Comparison of ENCODE assay signal across 1 cellular context in the genomic region with DNA sequence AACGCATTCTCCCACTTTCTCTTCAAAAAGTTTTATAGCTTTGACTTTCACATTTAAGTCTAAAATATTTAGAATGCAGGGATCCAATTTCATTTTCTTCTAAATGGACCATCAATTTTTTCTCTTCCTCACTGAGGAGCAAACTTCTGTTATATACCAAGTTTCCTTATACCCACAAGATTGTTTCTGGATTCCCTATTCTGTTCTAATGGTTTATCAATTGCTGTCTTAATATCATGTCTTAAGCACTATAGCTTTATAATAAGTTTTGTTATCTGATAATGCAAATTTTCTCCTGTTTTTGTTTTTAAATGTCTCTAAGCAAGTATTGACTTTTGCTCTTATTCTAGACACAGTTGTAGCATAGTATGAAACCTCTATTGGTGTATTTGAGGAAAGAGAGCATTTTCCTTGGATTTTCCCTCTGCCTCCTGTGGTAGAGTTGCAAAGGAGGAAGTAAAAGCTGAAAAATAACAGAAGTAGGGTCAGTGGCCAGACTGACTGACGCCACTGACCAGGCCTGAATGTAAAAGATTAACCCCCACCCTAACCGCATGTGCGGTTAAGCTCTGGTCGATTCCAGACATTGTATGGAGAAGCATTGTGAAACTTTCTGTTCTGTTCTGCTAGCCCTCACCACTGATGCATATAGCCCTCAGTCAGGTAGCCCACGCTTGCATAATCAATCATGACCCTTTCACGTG.
A peak's percentile ranks its signal among the peaks of the same experiment; 100 is the strongest.
TF ChIP-seq lines count a peak whose summit lies in the region.

No MANE protein-coding gene starts in this region.

TF ChIP-seq in K562, 482 proteins besides CTCF, POLR2A, EP300 and RAD21 (continued from another document and continues in another):
- TF ChIP-seq, protein P1, sequence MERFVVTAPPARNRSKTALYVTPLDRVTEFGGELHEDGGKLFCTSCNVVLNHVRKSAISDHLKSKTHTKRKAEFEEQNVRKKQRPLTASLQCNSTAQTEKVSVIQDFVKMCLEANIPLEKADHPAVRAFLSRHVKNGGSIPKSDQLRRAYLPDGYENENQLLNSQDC (CRISPR knock-in tag; IDR thresholded peaks at IDR 0.05): no peak
- TF ChIP-seq, protein P2, sequence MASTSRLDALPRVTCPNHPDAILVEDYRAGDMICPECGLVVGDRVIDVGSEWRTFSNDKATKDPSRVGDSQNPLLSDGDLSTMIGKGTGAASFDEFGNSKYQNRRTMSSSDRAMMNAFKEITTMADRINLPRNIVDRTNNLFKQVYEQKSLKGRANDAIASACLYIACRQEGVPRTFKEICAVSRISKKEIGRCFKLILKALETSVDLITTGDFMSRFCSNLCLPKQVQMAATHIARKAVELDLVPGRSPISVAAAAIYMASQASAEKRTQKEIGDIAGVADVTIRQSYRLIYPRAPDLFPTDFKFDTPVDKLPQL (IDR thresholded peaks at IDR 0.05; ENCODE audit: extremely low read depth, insufficient read length): no peak
- TF ChIP-seq, protein P3, sequence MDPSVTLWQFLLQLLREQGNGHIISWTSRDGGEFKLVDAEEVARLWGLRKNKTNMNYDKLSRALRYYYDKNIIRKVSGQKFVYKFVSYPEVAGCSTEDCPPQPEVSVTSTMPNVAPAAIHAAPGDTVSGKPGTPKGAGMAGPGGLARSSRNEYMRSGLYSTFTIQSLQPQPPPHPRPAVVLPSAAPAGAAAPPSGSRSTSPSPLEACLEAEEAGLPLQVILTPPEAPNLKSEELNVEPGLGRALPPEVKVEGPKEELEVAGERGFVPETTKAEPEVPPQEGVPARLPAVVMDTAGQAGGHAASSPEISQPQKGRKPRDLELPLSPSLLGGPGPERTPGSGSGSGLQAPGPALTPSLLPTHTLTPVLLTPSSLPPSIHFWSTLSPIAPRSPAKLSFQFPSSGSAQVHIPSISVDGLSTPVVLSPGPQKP (CRISPR knock-in tag; IDR thresholded peaks at IDR 0.05): no peak
- TF ChIP-seq ZNF282 (CRISPR knock-in tag; IDR thresholded peaks at IDR 0.05) (no peak), GTF2E2 (tag; IDR thresholded peaks at IDR 0.05) (0 out of 2 replicates have a peak, but pooled peaks have one; percentile 60), ZNF253 (CRISPR knock-in tag; conservative IDR thresholded peaks at IDR 0.05) (no peak), ZNF174 (CRISPR knock-in tag; IDR thresholded peaks at IDR 0.05) (no peak), CXXC5 (CRISPR knock-in tag; IDR thresholded peaks at IDR 0.05) (peak; percentile 67), FUS (optimal IDR thresholded peaks at IDR 0.05; ENCODE audit: low read depth, low read length) (no peak), POLR2AphosphoS2 (IDR thresholded peaks at IDR 0.05; ENCODE audit: low read length) (peak; percentile 51; the same call in 1 of the 2 replicates), BDP1 (IDR thresholded peaks at IDR 0.05; ENCODE audit: insufficient read depth, insufficient read length) (no peak), IFI16 (CRISPR knock-in tag; IDR thresholded peaks at IDR 0.05) (no peak), ESRRA (IDR thresholded peaks at IDR 0.05; ENCODE audit: borderline replicate concordance, low read depth) (peak; percentile 99; the same call in 1 of the 2 replicates), ZNF23 (CRISPR knock-in tag; IDR thresholded peaks at IDR 0.05) (no peak), RFX5 (IDR thresholded peaks at IDR 0.05; ENCODE audit: low read depth, low read length) (no peak), ZNF184 (CRISPR knock-in tag; IDR thresholded peaks at IDR 0.05) (no peak), CBFB (CRISPR knock-in tag; IDR thresholded peaks at IDR 0.05) (peak; percentile 97), FOXJ2 (tag; IDR thresholded peaks at IDR 0.05) (no peak), ETV1 (tag; conservative IDR thresholded peaks at IDR 0.05; ENCODE audit: low read depth) (peak; percentile 42), NFYB (IDR thresholded peaks at IDR 0.05; ENCODE audit: extremely low read depth, insufficient read length) (no peak), ZNF696 (CRISPR knock-in tag; conservative IDR thresholded peaks at IDR 0.05) (no peak), ZC3H8 (IDR thresholded peaks at IDR 0.05) (no peak), RAD51 (IDR thresholded peaks at IDR 0.05; ENCODE audit: borderline replicate concordance, low read depth) (no peak), RFX1 (IDR thresholded peaks at IDR 0.05) (no peak), CREB1 (IDR thresholded peaks at IDR 0.05) (peak; percentile 76), CREB1 (CRISPR knock-in tag; IDR thresholded peaks at IDR 0.05) (peak; percentile 61; the same call in 1 of the 2 replicates), ZNF707 (CRISPR knock-in tag; conservative IDR thresholded peaks at IDR 0.05) (no peak), FIP1L1 (IDR thresholded peaks at IDR 0.05; ENCODE audit: low read depth, low read length, poor library complexity, severe bottlenecking) (no peak), ZNF507 (tag; conservative IDR thresholded peaks at IDR 0.05) (no peak), ZNF764 (CRISPR knock-in tag; IDR thresholded peaks at IDR 0.05; ENCODE audit: low read depth) (no peak), FOXK2 (conservative IDR thresholded peaks at IDR 0.05 in 1 of 2, IDR thresholded peaks at IDR 0.05 in 1 of 2; ENCODE audit: low read depth in 2 of 2) (no peak; a peak in 2 of 4 replicates), NCOA1 (IDR thresholded peaks at IDR 0.05; ENCODE audit: low read depth) (peak; percentile 90), POLR3A (IDR thresholded peaks at IDR 0.05; ENCODE audit: borderline replicate concordance, extremely low read depth, insufficient read depth, insufficient read length) (no peak)
- TF ChIP-seq, protein P4, sequence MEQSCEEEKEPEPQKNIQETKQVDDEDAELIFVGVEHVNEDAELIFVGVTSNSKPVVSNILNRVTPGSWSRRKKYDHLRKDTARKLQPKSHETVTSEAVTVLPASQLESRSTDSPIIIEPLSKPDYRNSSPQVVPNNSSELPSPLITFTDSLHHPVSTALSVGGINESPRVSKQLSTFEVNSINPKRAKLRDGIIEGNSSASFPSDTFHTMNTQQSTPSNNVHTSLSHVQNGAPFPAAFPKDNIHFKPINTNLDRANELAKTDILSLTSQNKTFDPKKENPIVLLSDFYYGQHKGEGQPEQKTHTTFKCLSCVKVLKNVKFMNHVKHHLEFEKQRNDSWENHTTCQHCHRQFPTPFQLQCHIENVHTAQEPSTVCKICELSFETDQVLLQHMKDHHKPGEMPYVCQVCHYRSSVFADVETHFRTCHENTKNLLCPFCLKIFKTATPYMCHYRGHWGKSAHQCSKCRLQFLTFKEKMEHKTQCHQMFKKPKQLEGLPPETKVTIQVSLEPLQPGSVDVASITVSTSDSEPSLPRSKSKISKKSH (CRISPR knock-in tag; IDR thresholded peaks at IDR 0.05): no peak
- TF ChIP-seq, protein P5, sequence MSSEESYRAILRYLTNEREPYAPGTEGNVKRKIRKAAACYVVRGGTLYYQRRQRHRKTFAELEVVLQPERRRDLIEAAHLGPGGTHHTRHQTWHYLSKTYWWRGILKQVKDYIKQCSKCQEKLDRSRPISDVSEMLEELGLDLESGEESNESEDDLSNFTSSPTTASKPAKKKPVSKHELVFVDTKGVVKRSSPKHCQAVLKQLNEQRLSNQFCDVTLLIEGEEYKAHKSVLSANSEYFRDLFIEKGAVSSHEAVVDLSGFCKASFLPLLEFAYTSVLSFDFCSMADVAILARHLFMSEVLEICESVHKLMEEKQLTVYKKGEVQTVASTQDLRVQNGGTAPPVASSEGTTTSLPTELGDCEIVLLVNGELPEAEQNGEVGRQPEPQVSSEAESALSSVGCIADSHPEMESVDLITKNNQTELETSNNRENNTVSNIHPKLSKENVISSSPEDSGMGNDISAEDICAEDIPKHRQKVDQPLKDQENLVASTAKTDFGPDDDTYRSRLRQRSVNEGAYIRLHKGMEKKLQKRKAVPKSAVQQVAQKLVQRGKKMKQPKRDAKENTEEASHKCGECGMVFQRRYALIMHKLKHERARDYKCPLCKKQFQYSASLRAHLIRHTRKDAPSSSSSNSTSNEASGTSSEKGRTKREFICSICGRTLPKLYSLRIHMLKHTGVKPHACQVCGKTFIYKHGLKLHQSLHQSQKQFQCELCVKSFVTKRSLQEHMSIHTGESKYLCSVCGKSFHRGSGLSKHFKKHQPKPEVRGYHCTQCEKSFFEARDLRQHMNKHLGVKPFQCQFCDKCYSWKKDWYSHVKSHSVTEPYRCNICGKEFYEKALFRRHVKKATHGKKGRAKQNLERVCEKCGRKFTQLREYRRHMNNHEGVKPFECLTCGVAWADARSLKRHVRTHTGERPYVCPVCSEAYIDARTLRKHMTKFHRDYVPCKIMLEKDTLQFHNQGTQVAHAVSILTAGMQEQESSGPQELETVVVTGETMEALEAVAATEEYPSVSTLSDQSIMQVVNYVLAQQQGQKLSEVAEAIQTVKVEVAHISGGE (CRISPR knock-in tag; IDR thresholded peaks at IDR 0.05): 0 out of 6 replicates have a peak, but pooled peaks of 1 of the 3 experiments have one; percentile 46
- TF ChIP-seq, protein P6, sequence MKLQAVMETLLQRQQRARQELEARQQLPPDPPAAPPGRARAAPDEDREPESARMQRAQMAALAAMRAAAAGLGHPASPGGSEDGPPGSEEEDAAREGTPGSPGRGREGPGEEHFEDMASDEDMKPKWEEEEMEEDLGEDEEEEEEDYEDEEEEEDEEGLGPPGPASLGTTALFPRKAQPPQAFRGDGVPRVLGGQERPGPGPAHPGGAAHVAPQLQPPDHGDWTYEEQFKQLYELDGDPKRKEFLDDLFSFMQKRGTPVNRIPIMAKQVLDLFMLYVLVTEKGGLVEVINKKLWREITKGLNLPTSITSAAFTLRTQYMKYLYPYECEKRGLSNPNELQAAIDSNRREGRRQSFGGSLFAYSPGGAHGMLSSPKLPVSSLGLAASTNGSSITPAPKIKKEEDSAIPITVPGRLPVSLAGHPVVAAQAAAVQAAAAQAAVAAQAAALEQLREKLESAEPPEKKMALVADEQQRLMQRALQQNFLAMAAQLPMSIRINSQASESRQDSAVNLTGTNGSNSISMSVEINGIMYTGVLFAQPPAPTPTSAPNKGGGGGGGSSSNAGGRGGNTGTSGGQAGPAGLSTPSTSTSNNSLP (IDR thresholded peaks at IDR 0.05; ENCODE audit: borderline replicate concordance, low read depth, low read length): no peak
- TF ChIP-seq, protein P7, sequence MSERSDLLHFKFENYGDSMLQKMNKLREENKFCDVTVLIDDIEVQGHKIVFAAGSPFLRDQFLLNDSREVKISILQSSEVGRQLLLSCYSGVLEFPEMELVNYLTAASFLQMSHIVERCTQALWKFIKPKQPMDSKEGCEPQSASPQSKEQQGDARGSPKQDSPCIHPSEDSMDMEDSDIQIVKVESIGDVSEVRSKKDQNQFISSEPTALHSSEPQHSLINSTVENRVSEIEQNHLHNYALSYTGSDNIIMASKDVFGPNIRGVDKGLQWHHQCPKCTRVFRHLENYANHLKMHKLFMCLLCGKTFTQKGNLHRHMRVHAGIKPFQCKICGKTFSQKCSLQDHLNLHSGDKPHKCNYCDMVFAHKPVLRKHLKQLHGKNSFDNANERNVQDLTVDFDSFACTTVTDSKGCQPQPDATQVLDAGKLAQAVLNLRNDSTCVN (CRISPR knock-in tag; IDR thresholded peaks at IDR 0.05): no peak
- TF ChIP-seq, protein P8, sequence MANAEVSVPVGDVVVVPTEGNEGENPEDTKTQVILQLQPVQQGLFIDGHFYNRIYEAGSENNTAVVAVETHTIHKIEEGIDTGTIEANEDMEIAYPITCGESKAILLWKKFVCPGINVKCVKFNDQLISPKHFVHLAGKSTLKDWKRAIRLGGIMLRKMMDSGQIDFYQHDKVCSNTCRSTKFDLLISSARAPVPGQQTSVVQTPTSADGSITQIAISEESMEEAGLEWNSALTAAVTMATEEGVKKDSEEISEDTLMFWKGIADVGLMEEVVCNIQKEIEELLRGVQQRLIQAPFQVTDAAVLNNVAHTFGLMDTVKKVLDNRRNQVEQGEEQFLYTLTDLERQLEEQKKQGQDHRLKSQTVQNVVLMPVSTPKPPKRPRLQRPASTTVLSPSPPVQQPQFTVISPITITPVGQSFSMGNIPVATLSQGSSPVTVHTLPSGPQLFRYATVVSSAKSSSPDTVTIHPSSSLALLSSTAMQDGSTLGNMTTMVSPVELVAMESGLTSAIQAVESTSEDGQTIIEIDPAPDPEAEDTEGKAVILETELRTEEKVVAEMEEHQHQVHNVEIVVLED (CRISPR knock-in tag; IDR thresholded peaks at IDR 0.05): no peak
- TF ChIP-seq, protein P9, sequence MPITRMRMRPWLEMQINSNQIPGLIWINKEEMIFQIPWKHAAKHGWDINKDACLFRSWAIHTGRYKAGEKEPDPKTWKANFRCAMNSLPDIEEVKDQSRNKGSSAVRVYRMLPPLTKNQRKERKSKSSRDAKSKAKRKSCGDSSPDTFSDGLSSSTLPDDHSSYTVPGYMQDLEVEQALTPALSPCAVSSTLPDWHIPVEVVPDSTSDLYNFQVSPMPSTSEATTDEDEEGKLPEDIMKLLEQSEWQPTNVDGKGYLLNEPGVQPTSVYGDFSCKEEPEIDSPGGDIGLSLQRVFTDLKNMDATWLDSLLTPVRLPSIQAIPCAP (CRISPR knock-in tag; IDR thresholded peaks at IDR 0.05; ENCODE audit: borderline replicate concordance): no peak
- TF ChIP-seq, protein P10, sequence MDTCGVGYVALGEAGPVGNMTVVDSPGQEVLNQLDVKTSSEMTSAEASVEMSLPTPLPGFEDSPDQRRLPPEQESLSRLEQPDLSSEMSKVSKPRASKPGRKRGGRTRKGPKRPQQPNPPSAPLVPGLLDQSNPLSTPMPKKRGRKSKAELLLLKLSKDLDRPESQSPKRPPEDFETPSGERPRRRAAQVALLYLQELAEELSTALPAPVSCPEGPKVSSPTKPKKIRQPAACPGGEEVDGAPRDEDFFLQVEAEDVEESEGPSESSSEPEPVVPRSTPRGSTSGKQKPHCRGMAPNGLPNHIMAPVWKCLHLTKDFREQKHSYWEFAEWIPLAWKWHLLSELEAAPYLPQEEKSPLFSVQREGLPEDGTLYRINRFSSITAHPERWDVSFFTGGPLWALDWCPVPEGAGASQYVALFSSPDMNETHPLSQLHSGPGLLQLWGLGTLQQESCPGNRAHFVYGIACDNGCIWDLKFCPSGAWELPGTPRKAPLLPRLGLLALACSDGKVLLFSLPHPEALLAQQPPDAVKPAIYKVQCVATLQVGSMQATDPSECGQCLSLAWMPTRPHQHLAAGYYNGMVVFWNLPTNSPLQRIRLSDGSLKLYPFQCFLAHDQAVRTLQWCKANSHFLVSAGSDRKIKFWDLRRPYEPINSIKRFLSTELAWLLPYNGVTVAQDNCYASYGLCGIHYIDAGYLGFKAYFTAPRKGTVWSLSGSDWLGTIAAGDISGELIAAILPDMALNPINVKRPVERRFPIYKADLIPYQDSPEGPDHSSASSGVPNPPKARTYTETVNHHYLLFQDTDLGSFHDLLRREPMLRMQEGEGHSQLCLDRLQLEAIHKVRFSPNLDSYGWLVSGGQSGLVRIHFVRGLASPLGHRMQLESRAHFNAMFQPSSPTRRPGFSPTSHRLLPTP (IDR thresholded peaks at IDR 0.05; ENCODE audit: borderline replicate concordance, extremely low read depth, insufficient read length): no peak
- TF ChIP-seq, protein P11, sequence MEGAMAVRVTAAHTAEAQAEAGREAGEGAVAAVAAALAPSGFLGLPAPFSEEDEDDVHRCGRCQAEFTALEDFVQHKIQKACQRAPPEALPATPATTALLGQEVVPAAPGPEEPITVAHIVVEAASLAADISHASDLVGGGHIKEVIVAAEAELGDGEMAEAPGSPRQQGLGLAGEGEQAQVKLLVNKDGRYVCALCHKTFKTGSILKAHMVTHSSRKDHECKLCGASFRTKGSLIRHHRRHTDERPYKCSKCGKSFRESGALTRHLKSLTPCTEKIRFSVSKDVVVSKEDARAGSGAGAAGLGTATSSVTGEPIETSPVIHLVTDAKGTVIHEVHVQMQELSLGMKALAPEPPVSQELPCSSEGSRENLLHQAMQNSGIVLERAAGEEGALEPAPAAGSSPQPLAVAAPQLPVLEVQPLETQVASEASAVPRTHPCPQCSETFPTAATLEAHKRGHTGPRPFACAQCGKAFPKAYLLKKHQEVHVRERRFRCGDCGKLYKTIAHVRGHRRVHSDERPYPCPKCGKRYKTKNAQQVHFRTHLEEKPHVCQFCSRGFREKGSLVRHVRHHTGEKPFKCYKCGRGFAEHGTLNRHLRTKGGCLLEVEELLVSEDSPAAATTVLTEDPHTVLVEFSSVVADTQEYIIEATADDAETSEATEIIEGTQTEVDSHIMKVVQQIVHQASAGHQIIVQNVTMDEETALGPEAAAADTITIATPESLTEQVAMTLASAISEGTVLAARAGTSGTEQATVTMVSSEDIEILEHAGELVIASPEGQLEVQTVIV (CRISPR knock-in tag; IDR thresholded peaks at IDR 0.05; ENCODE audit: borderline replicate concordance): peak; percentile 60; the same call in 1 of the 2 replicates
